11 cellular contexts compared by ENCODE assay signal in the genomic region with DNA sequence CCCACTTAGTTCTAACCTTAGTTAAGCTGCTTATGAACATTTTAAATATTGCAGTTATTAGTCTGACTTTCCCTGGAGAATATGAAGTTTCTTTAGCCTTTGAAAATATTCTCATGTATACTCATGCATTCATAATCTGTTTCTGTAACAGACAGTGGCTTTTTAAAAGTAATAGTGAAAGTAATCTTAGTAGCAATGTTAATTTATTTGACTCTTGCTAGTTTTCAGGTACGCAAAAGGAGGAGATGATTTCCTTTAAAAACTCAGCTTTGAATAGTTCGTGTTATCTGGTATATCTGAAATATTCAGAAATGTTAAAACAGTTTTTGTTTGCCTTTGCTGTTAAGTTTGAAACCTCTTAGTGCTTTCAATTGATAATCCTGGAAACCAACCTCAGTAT. TPM values are rescaled to one million over a fixed set of nuclear protein-coding genes. Genes with fewer than 3 reads are reported as not detected.
A peak's percentile ranks its signal among the peaks of the same experiment; 100 is the strongest.
DNase-seq lines count a peak whose midpoint lies in the region; ATAC-seq, FAIRE-seq and TF ChIP-seq lines count a peak whose summit lies in the region.
"Had no signal": no experiment of that assay in that cellular context is flagged by ENCODE, and none has a peak within 500 bp of the region (broad histone marks: within the 10 kb centered on the region; RNA-seq: fewer than 3 reads in every experiment).

No MANE protein-coding gene starts in this region.

- H3K4me3 ChIP-seq in fibroblast of mammary gland (ENCODE audit: control insufficient read depth, low read depth, low read length) (peak overlapping the region; percentile 86), spleen (peak overlapping the region in 3 of 8 donors; percentile 70 to 83 (median 71))

- H3K27ac Mint-ChIP-seq in T-helper 17 cell, result peak overlapping the region; percentile 96

- H3K27me3 ChIP-seq in spleen (replicated peaks in 1 of 7), result no peaks in the 10 kb centered on the region
- H3K27me3 ChIP-seq: dorsolateral prefrontal cortex, left lung had no signal

- intact Hi-C loops in spleen (cut with DNase I; ENCODE audit: low total_unique reads), result no loop called here
- intact Hi-C loops in posterior vena cava (cut with DNase I), result no loop called here

- H3K36me3 Mint-ChIP-seq in T-helper 17 cell (ENCODE audit: low read depth), result peaks cover 6% of the 10 kb centered on the region

- TF ChIP-seq POLR2A in spleen (IDR thresholded peaks at IDR 0.05), result no peak

- H3K36me3 ChIP-seq in spleen, result no peaks in the 10 kb centered on the region
- H3K36me3 ChIP-seq: left lung had no signal

- no peaks in the 10 kb centered on the region for H3K27me3 Mint-ChIP-seq in T-helper 17 cell

- peak; percentile 53 for FAIRE-seq in GM19239 (lab: Jason Lieb, UNC)

- WGBS in spleen, 5 donors, result 23 to 45% (median 35%) methylated on average over 2 of the region's 2 CpGs

- H3K4me1 ChIP-seq in spleen, result peaks cover 64 to 85% (median 81%) of the 10 kb centered on the region in 6 donors

- H3K9me3 ChIP-seq in T-helper 17 cell (ENCODE audit: control insufficient read depth, low read length, poor library complexity, severe bottlenecking) (no peaks in the 10 kb centered on the region), spleen (no peaks in the 10 kb centered on the region)
- H3K9me3 ChIP-seq: left lung had no signal

- ATAC-seq in T-helper 17 cell, result no peak
- ATAC-seq: left lung had no signal

- DNase-seq in GM19239 (ENCODE audit: insufficient read length, low spot score) (no peak), T-helper 17 cell (no peak), fibroblast of mammary gland (ENCODE audit: low read depth) (no peak), spleen (no peak), foreskin melanocyte (no peak), GOT3 (lab: John Stamatoyannopoulos, UW) (no peak), posterior vena cava (ENCODE audit: low spot score) (no peak)
- DNase-seq: dorsolateral prefrontal cortex; left lung; stimulated activated CD4-positive, alpha-beta T cell treated with anti-CD3 and anti-CD28 coated beads, Interleukin-12 subunit alpha, Interleukin-12 subunit beta, amount 100 ng/mL, for 4 hours; substantia nigra had no signal

- H3K4me1 Mint-ChIP-seq in T-helper 17 cell, result peaks cover 54% of the 10 kb centered on the region

- TF ChIP-seq CTCF in fibroblast of mammary gland (conservative IDR thresholded peaks at IDR 0.05; ENCODE audit: control insufficient read depth, insufficient read depth, low read depth, low read length) (no peak), spleen (IDR thresholded peaks at IDR 0.05 in 8 of 11, conservative IDR thresholded peaks at IDR 0.05 in 3 of 11) (no peak)

- H3K27ac ChIP-seq in spleen, result peak overlapping the region; percentile 4 to 100 (median 99)

- peak overlapping the region; percentile 94 for H3K4me3 Mint-ChIP-seq in T-helper 17 cell

RNA-seq across cellular contexts. Expression of a gene that starts 3.8 kb away (rescaled TPM):
- total RNA-seq in T-helper 17 cell, result 100 to 1,000 TPM; 191 to 257 TPM
- total RNA-seq in spleen, result 100 to 1,000 TPM in 4 of 7 donors, 10 to 100 TPM in 3; 73.2 to 122 (median 100) TPM
- polyA plus RNA-seq in spleen, result 10 to 100 TPM in 2 of 3 donors, 1 to 10 TPM in 1; 7.6 to 35.4 (median 15.9) TPM
- total RNA-seq in posterior vena cava, result 10 to 100 TPM; 81.0 to 91.9 TPM

RNA-seq across cellular contexts. Expression of a gene that starts 37.9 kb away (rescaled TPM):
- total RNA-seq in T-helper 17 cell (100 to 1,000 TPM; 222 to 231 TPM), spleen (100 to 1,000 TPM in 2 of 7 donors, 10 to 100 TPM in 5; 89.8 to 108 (median 92.4) TPM), posterior vena cava (100 to 1,000 TPM; 117 to 151 TPM)
- 100 to 1,000 TPM; 157 to 175 (median 160) TPM for polyA plus RNA-seq in spleen
